Comparison of ENCODE assay signal across 9 cellular contexts in genomic region chr3:172103724-172104123, GRCh38.
DNase-seq lines count a peak whose midpoint lies in the region; ATAC-seq and TF ChIP-seq lines count a peak whose summit lies in the region.
"Had no signal": no experiment of that assay in that cellular context is flagged by ENCODE, and none has a peak within 500 bp of the region (broad histone marks: within the 10 kb centered on the region; RNA-seq: fewer than 3 reads in every experiment).

No MANE protein-coding gene starts in this region.

- H3K27me3 ChIP-seq in psoas muscle (ENCODE audit: insufficient read depth in 3 of 3, low read length in 2 of 3) (no peaks in the 10 kb centered on the region), esophagus squamous epithelium (no peaks in the 10 kb centered on the region)

- intact Hi-C loops in OCI-LY7 (cut with micrococcal nuclease; ENCODE audit: unreplicated experiment) (loop anchor here (5.0 kb wide), 1 partner anchor 126 kb away; no protein-coding TSS in a partner anchor), psoas muscle (cut with DNase I) (no loop called here), esophagus squamous epithelium (cut with DNase I) (no loop called here)

- BruUV-seq in OCI-LY7 (replicated peaks; lab: Mats Ljungman, UMichigan), result no TSS peak

- H3K36me3 ChIP-seq in OCI-LY7 (ENCODE audit: insufficient read depth, low read length), result no peaks in the 10 kb centered on the region
- H3K36me3 ChIP-seq in psoas muscle (ENCODE audit: insufficient read depth in 1 of 2, low read depth in 1 of 2), result no peaks in the 10 kb centered on the region
- no peaks in the 10 kb centered on the region for H3K36me3 ChIP-seq in esophagus squamous epithelium

- H3K79me2 ChIP-seq in OCI-LY7 (ENCODE audit: insufficient read depth, low read depth, low read length), result peaks cover 63% of the 10 kb centered on the region; the same call in 1 of the 2 replicates

- DNase-seq in HCEC 1CT (peak; percentile 70), OCI-LY7 (ENCODE audit: low spot score) (peak; percentile 61), foreskin fibroblast (peak; percentile 42 to 74), psoas muscle (no peak), GM10266 (ENCODE audit: extremely low spot score) (no peak), esophagus squamous epithelium (lab: John Stamatoyannopoulos, UW) (no peak)
- DNase-seq: caudate nucleus, MV-4-11 had no signal

- no peak overlapping the region for H2AFZ ChIP-seq in OCI-LY7 (ENCODE audit: low read length)

- WGBS in psoas muscle, 3 donors, result 28 to 50% (median 34%) methylated on average over 2 of the region's 2 CpGs
- 34 to 46% methylated on average over 2 of the region's 2 CpGs for WGBS in esophagus squamous epithelium, 2 donors

- H3K27ac ChIP-seq in OCI-LY7 (ENCODE audit: low read depth, low read length, poor library complexity, severe bottlenecking) (peak overlapping the region; percentile 96), psoas muscle (peak overlapping the region; percentile 41), esophagus squamous epithelium (no peak overlapping the region)

- H3K4me2 ChIP-seq in OCI-LY7 (ENCODE audit: low read length), result peak overlapping the region; percentile 83

- H3K4me1 ChIP-seq in OCI-LY7 (ENCODE audit: insufficient read depth, low read length, poor library complexity, severe bottlenecking), result peaks cover 99% of the 10 kb centered on the region
- peaks cover 64% of the 10 kb centered on the region for H3K4me1 ChIP-seq in psoas muscle
- peaks cover 8 to 61% (median 31%) of the 10 kb centered on the region in 3 donors for H3K4me1 ChIP-seq in esophagus squamous epithelium

- CTCF ChIA-PET in OCI-LY7 (lab: Charles Lee; ENCODE audit: unreplicated experiment), result no interaction called here

- H3K4me3 ChIP-seq in OCI-LY7 (ENCODE audit: low read depth, low read length, poor library complexity, severe bottlenecking), result peak overlapping the region; percentile 5
- no peak overlapping the region for H3K4me3 ChIP-seq in foreskin fibroblast (ENCODE audit: low read depth in 1 of 2, low read length in 2 of 2)
- H3K4me3 ChIP-seq in psoas muscle, result no peak overlapping the region
- H3K4me3 ChIP-seq in esophagus squamous epithelium, result no peak overlapping the region

- no peaks in the 10 kb centered on the region for H3K9me2 ChIP-seq in OCI-LY7 (ENCODE audit: insufficient read depth, low read length)

- TF ChIP-seq POLR2A in esophagus squamous epithelium (IDR thresholded peaks at IDR 0.05), result no peak

- H4K20me1 ChIP-seq in OCI-LY7 (ENCODE audit: insufficient read depth, low read length), result peaks cover 20% of the 10 kb centered on the region

- POLR2A ChIA-PET in OCI-LY7 (lab: Charles Lee), result interaction anchor here (0.6 to 4.8 kb wide), 13 partner anchors 9 to 180 kb away, joined by 3 to 35 read pairs (median 5); partner anchors contain the start of gene FNDC3B

- TF ChIP-seq CTCF in OCI-LY7 (conservative IDR thresholded peaks at IDR 0.05; ENCODE audit: low read length) (no peak), foreskin fibroblast (IDR thresholded peaks at IDR 0.05; ENCODE audit: low read depth, low read length) (no peak), psoas muscle (IDR thresholded peaks at IDR 0.05) (no peak), GM10266 (IDR thresholded peaks at IDR 0.05; ENCODE audit: control insufficient read depth, insufficient read depth, low read depth, missing control alignments) (no peak), esophagus squamous epithelium (IDR thresholded peaks at IDR 0.05) (no peak)

- ATAC-seq in psoas muscle (peak in 2 of 4 donors; percentile 47 to 51), HG03571 (IDR thresholded peaks at IDR 0.05; ENCODE audit: unreplicated experiment) (no peak)

- H3K9me3 ChIP-seq in OCI-LY7 (ENCODE audit: low read length), result no peaks in the 10 kb centered on the region
- H3K9me3 ChIP-seq in psoas muscle, result no peaks in the 10 kb centered on the region
- no peaks in the 10 kb centered on the region for H3K9me3 ChIP-seq in esophagus squamous epithelium

Comparison
In these comparisons a context has a peak if more than half of its experiments do, and no peak if none do; other contexts are left out.
1. DNase-seq: peak in HCEC 1CT (single experiment), OCI-LY7 (single experiment) and foreskin fibroblast (2 of 2); none in psoas muscle (0 of 2), GM10266 (single experiment) and esophagus squamous epithelium (single experiment).
2. H3K27ac ChIP-seq: peak in OCI-LY7 (single experiment) and psoas muscle (single experiment); none in esophagus squamous epithelium (0 of 4).